Comparison of ENCODE assay signal across 15 cellular contexts in genomic region chr6:114055758-114056157, GRCh38.
"Had no signal": no experiment of that assay in that cellular context is flagged by ENCODE, and none has a peak within 500 bp of the region (broad histone marks: within the 10 kb centered on the region; RNA-seq: fewer than 3 reads in every experiment).

No MANE protein-coding gene starts in this region.

- H3K9ac ChIP-seq: neural progenitor cell had no signal

- H3K27me3 ChIP-seq: esophagus squamous epithelium, heart right ventricle, neural progenitor cell, ovary, right atrium auricular region, sigmoid colon, stomach had no signal

- H2AFZ ChIP-seq: neural progenitor cell had no signal

- H3K36me3 ChIP-seq: esophagus squamous epithelium, heart right ventricle, neural progenitor cell, ovary, right atrium auricular region, sigmoid colon, stomach had no signal

- DNase-seq: esophagus squamous epithelium; heart right ventricle; kidney glomerular epithelial cell; mucosa of descending colon; natural killer cell; ovary; sigmoid colon; stimulated activated CD4-positive, alpha-beta T cell treated with anti-CD3 and anti-CD28 coated beads, Interleukin-2, amount 100 ng/mL, for 24 hours; stimulated activated naive CD4-positive, alpha-beta T cell; stomach; trophoblast cell had no signal

- H3K36me3 Mint-ChIP-seq: natural killer cell, neural progenitor cell had no signal

- H3K9me3 ChIP-seq: esophagus squamous epithelium, heart right ventricle, mucosa of descending colon, ovary, right atrium auricular region, sigmoid colon, stomach had no signal

- H3K4me1 Mint-ChIP-seq: natural killer cell had no signal

- H3K4me2 ChIP-seq: neural progenitor cell had no signal

- ATAC-seq: heart right ventricle, mucosa of descending colon, natural killer cell had no signal

- H3K4me1 ChIP-seq: esophagus squamous epithelium, heart right ventricle, neural progenitor cell, right atrium auricular region, sigmoid colon, stomach had no signal

- H3K9me3 Mint-ChIP-seq: dendritic cell treated with granulocyte-macrophage colony-stimulating factor and Interleukin-4, amounts not matched to agents 40 ng/mL and 50 ng/mL, for 4 days; natural killer cell; neural progenitor cell had no signal

- H3K27me3 Mint-ChIP-seq: dendritic cell treated with granulocyte-macrophage colony-stimulating factor and Interleukin-4, amounts not matched to agents 40 ng/mL and 50 ng/mL, for 4 days had no signal

- H3K4me3 Mint-ChIP-seq: dendritic cell treated with granulocyte-macrophage colony-stimulating factor and Interleukin-4, amounts not matched to agents 40 ng/mL and 50 ng/mL, for 4 days; natural killer cell; neural progenitor cell had no signal

- H3K27ac Mint-ChIP-seq: dendritic cell treated with granulocyte-macrophage colony-stimulating factor and Interleukin-4, amounts not matched to agents 40 ng/mL and 50 ng/mL, for 4 days; natural killer cell had no signal

- H3K27ac ChIP-seq: esophagus squamous epithelium, heart right ventricle, neural progenitor cell, ovary, right atrium auricular region, sigmoid colon, skin epidermis, stomach had no signal

- H3K4me3 ChIP-seq: esophagus squamous epithelium, heart right ventricle, mucosa of descending colon, neural progenitor cell, ovary, right atrium auricular region, sigmoid colon, skin epidermis, stomach had no signal
